1 cellular context compared by ENCODE assay signal in the genomic region with DNA sequence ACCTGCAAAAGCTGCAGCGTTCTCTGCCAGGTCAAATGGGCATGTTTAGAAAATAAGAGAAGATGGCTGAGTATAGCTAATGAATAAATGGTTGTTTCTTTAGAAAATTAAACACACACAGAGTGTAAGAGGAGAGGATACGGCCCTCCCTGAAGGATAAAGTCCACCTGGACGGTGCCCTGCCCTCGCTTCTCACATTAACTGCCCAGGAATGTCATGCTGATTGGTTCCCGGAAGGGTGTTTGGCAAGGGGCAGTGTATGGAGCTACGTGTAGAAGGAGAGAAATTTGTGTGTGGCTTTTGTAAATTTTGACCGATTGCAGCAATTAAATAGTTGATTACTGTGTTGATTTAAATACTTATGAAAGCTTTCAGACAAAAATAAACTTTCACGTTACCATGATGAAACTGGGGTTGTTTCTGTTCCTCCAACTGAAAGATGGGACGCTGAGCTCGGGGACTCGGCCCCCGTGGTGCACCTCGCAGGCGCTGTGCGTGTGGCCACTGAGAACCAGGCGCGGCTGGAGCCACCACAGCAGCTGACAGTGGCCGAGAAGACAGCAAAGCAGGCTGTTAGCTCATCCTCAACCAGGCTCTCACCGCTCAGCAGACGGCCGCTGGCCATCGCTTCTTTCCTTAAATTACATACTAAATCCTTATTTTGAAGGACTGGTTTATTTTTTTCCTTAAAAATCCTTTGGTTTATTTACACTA.
TF ChIP-seq lines count a peak whose summit lies in the region.

No MANE protein-coding gene starts in this region.

TF ChIP-seq in IMR-90, 13 proteins besides CTCF, POLR2A, EP300 and RAD21:
- TF ChIP-seq MAFK (IDR thresholded peaks at IDR 0.05; ENCODE audit: low read depth, low read length) (no peak), NFE2L2 (IDR thresholded peaks at IDR 0.05; ENCODE audit: low read depth, low read length) (no peak), BHLHE40 (IDR thresholded peaks at IDR 0.05; ENCODE audit: low read depth, low read length) (no peak), RFX5 (IDR thresholded peaks at IDR 0.05; ENCODE audit: low read depth, low read length) (no peak), MAZ (IDR thresholded peaks at IDR 0.05; ENCODE audit: borderline replicate concordance, low read depth, low read length) (no peak), MXI1 (IDR thresholded peaks at IDR 0.05; ENCODE audit: borderline replicate concordance, low read depth, low read length) (no peak), FOS (IDR thresholded peaks at IDR 0.05; ENCODE audit: low read depth, low read length) (no peak), SMC3 (IDR thresholded peaks at IDR 0.05; ENCODE audit: low read depth, low read length) (no peak), CHD1 (IDR thresholded peaks at IDR 0.05; ENCODE audit: low read depth, low read length) (no peak), RCOR1 (IDR thresholded peaks at IDR 0.05; ENCODE audit: insufficient replicate concordance, low read length) (no peak)
- TF ChIP-seq, protein P1, sequence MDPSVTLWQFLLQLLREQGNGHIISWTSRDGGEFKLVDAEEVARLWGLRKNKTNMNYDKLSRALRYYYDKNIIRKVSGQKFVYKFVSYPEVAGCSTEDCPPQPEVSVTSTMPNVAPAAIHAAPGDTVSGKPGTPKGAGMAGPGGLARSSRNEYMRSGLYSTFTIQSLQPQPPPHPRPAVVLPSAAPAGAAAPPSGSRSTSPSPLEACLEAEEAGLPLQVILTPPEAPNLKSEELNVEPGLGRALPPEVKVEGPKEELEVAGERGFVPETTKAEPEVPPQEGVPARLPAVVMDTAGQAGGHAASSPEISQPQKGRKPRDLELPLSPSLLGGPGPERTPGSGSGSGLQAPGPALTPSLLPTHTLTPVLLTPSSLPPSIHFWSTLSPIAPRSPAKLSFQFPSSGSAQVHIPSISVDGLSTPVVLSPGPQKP (IDR thresholded peaks at IDR 0.05; ENCODE audit: borderline replicate concordance, low read depth, low read length) = no peak
- TF ChIP-seq, protein P2, sequence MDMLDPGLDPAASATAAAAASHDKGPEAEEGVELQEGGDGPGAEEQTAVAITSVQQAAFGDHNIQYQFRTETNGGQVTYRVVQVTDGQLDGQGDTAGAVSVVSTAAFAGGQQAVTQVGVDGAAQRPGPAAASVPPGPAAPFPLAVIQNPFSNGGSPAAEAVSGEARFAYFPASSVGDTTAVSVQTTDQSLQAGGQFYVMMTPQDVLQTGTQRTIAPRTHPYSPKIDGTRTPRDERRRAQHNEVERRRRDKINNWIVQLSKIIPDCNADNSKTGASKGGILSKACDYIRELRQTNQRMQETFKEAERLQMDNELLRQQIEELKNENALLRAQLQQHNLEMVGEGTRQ (IDR thresholded peaks at IDR 0.05; ENCODE audit: low read depth, low read length) = no peak
